In the genomic region with DNA sequence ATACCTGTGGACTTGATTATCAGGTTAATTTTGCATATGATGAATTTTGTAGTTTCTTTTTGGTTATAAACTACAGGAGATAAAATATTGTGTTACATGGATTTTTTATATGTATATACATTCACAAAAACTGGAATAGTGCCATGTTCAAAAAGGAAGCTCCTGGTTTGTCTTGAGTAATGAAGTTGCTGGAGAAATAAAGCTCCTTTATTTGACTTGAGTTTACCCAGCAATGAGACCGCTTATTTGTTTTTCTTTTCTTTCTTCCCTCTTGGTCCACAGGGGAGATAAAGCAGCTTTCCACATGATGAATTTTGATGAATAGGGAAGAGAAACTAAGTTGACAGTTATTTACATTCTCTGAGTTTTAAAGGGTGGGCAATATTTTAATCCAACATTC, we compare ENCODE assay signal across 30 cellular contexts.
"Had no signal": no experiment of that assay in that cellular context is flagged by ENCODE, and none has a peak within 500 bp of the region (broad histone marks: within the 10 kb centered on the region; RNA-seq: fewer than 3 reads in every experiment).

No MANE protein-coding gene starts in this region.

- H3K27ac Mint-ChIP-seq: activated B cell treated with CpG ODN at 0.5 μM for 24 hours; activated CD8-positive, alpha-beta T cell treated with anti-CD3 and anti-CD28 coated beads for 36 hours; activated naive CD8-positive, alpha-beta T cell; activated T-helper 17 cell treated with anti-CD3 and anti-CD28 coated beads, Interleukin-2, amount 50 U/mL, for 72 hours; dendritic cell treated with granulocyte-macrophage colony-stimulating factor and Interleukin-4, amounts not matched to agents 40 ng/mL and 50 ng/mL, for 4 days; endodermal cell; T-helper 17 cell; T-helper 2 cell treated with Interferon-gamma antibody and Interleukin-4, amounts not matched to agents 5 μg/mL and 100 μg/mL, for 36 hours had no signal

- H3K36me3 Mint-ChIP-seq: activated naive CD8-positive, alpha-beta T cell had no signal

- H3K9me3 ChIP-seq: gastrocnemius medialis, heart left ventricle had no signal

- H3K9me3 Mint-ChIP-seq: activated B cell treated with CpG ODN at 0.5 μM for 24 hours; activated T-cell treated with anti-CD3 and anti-CD28 coated beads, Interleukin-2, amount 50 U/mL, for 4 hours; activated T-helper 17 cell treated with anti-CD3 and anti-CD28 coated beads, Interleukin-2, amount 50 U/mL, for 72 hours; central memory CD8-positive, alpha-beta T cell; dendritic cell treated with granulocyte-macrophage colony-stimulating factor and Interleukin-4, amounts not matched to agents 40 ng/mL and 50 ng/mL, for 4 days; endodermal cell; T-helper 2 cell treated with Interferon-gamma antibody and Interleukin-4, amounts not matched to agents 5 μg/mL and 100 μg/mL, for 36 hours had no signal

- H3K27me3 Mint-ChIP-seq: activated B cell treated with CpG ODN at 0.5 μM for 24 hours; activated CD8-positive, alpha-beta T cell treated with anti-CD3 and anti-CD28 coated beads for 36 hours; activated naive CD8-positive, alpha-beta T cell; activated T-helper 17 cell treated with anti-CD3 and anti-CD28 coated beads, Interleukin-2, amount 50 U/mL, for 72 hours; central memory CD8-positive, alpha-beta T cell; dendritic cell treated with granulocyte-macrophage colony-stimulating factor and Interleukin-4, amounts not matched to agents 40 ng/mL and 50 ng/mL, for 4 days; T-helper 17 cell had no signal

- H3K36me3 ChIP-seq: brain microvascular endothelial cell, gastrocnemius medialis, heart left ventricle, WERI-Rb-1 had no signal

- H3K4me3 Mint-ChIP-seq: activated B cell treated with CpG ODN at 0.5 μM for 24 hours; activated CD8-positive, alpha-beta T cell treated with anti-CD3 and anti-CD28 coated beads for 36 hours; activated naive CD8-positive, alpha-beta T cell; activated T-cell treated with anti-CD3 and anti-CD28 coated beads, Interleukin-2, amount 50 U/mL, for 4 hours; activated T-helper 17 cell treated with anti-CD3 and anti-CD28 coated beads, Interleukin-2, amount 50 U/mL, for 72 hours; central memory CD8-positive, alpha-beta T cell; dendritic cell treated with granulocyte-macrophage colony-stimulating factor and Interleukin-4, amounts not matched to agents 40 ng/mL and 50 ng/mL, for 4 days; endodermal cell; T-helper 17 cell; T-helper 2 cell treated with Interferon-gamma antibody and Interleukin-4, amounts not matched to agents 5 μg/mL and 100 μg/mL, for 36 hours had no signal

- H3K27ac ChIP-seq: brain microvascular endothelial cell, coronary artery, foreskin keratinocyte, gastrocnemius medialis, heart left ventricle, WERI-Rb-1 had no signal

- H3K27me3 ChIP-seq: brain microvascular endothelial cell, dorsolateral prefrontal cortex, foreskin keratinocyte, gastrocnemius medialis, heart left ventricle had no signal

- H3K4me1 Mint-ChIP-seq: activated T-helper 17 cell treated with anti-CD3 and anti-CD28 coated beads, Interleukin-2, amount 50 U/mL, for 72 hours; central memory CD8-positive, alpha-beta T cell; endodermal cell; T-helper 17 cell had no signal

- DNase-seq: activated B cell treated with CpG ODN at 0.5 μM for 24 hours; activated CD4-positive, alpha-beta T cell treated with anti-CD3 and anti-CD28 coated beads for 48 hours; activated CD4-positive, alpha-beta T cell treated with anti-CD3 and anti-CD28 coated beads, Interleukin-2, amount 50 U/mL, for 1 hour; activated CD4-positive, alpha-beta T cell treated with anti-CD3 and anti-CD28 coated beads, Interleukin-2, amount 50 U/mL, for 48 hours; activated CD8-positive, alpha-beta memory T cell treated with anti-CD3 and anti-CD28 coated beads for 24 hours; activated CD8-positive, alpha-beta T cell treated with anti-CD3 and anti-CD28 coated beads for 36 hours; activated effector memory CD4-positive, alpha-beta T cell treated with Interleukin-2 at 50 U/mL for 16 hours; activated gamma-delta T cell treated with Interleukin-2 at 50 U/mL for 16 hours; activated naive CD4-positive, alpha-beta T cell treated with anti-CD3 and anti-CD28 coated beads, Interleukin-2, amount 50 U/mL, for 16 hours; activated naive CD4-positive, alpha-beta T cell treated with Interleukin-2 at 50 U/mL for 16 hours; activated T-cell treated with anti-CD3 and anti-CD28 coated beads, Interleukin-2, amount 50 U/mL, for 4 hours; amniotic stem cell; anterior cingulate cortex; brain microvascular endothelial cell; dorsolateral prefrontal cortex; effector memory CD4-positive, alpha-beta T cell; endodermal cell; foreskin keratinocyte; gastrocnemius medialis; glutamatergic neuron; heart left ventricle; T-helper 17 cell; T1000; WERI-Rb-1 had no signal

- H3K4me3 ChIP-seq: coronary artery, gastrocnemius medialis, heart left ventricle had no signal

- H3K4me1 ChIP-seq: foreskin keratinocyte, gastrocnemius medialis, heart left ventricle had no signal
